Comparison of ENCODE assay signal across 21 cellular contexts in the genomic region with DNA sequence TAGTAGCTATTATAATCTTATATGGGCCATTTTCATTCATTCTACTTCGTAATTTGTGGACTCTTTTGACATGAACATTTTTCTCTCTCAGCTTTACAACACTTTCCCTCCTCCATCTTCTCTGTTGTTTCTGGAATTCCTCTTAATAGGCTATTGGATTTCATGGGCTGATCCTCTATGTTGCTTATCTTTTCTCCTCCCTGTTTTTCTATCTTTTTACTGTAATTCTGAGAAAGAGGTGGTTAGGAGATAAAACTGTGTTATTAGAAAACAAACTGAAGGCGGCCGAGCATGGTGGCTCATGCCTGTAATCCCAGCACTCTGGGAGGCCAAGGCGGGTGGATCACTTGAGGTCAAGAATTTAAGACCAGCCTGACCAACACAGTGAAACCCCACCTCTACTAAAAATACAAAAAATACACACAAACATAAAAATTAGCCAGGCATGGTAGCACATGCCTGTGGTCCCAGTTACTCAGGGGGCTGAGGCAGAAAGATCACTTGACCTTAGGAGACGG.
"Had no signal": no experiment of that assay in that cellular context is flagged by ENCODE, and none has a peak within 500 bp of the region (broad histone marks: within the 10 kb centered on the region; RNA-seq: fewer than 3 reads in every experiment).

No MANE protein-coding gene starts in this region.

- H3K27me3 ChIP-seq: dorsolateral prefrontal cortex, heart left ventricle, sigmoid colon, stomach, transverse colon had no signal

- DNase-seq: central memory CD4-positive, alpha-beta T cell; cortex of kidney; dorsolateral prefrontal cortex; effector CD8-positive, alpha-beta T cell; heart left ventricle; hippocampal formation; mammary epithelial cell; natural killer cell; occipital lobe; retina; sigmoid colon; stimulated activated CD4-positive, alpha-beta T cell treated with anti-CD3 and anti-CD28 coated beads, Interleukin-12 subunit alpha, Interleukin-12 subunit beta, amount 100 ng/mL, for 4 hours; stimulated activated naive CD4-positive, alpha-beta T cell; stomach; substantia nigra; transverse colon had no signal

- H3K4me3 ChIP-seq: dorsolateral prefrontal cortex, heart left ventricle, prostate gland, sigmoid colon, skin epidermis, stomach, thoracic aorta, transverse colon had no signal

- H3K36me3 ChIP-seq: prostate gland, transverse colon had no signal

- H3K9ac ChIP-seq: parathyroid adenoma had no signal

- FAIRE-seq: frontal cortex had no signal

- H3K79me2 ChIP-seq: parathyroid adenoma had no signal

- H3K27ac Mint-ChIP-seq: natural killer cell had no signal

- H3K4me3 Mint-ChIP-seq: natural killer cell had no signal

- H3K36me3 Mint-ChIP-seq: natural killer cell had no signal

- H2AFZ ChIP-seq: parathyroid adenoma had no signal

- H3K9me3 ChIP-seq: heart left ventricle, prostate gland, sigmoid colon, stomach, thoracic aorta, transverse colon had no signal

- H3K4me1 ChIP-seq: heart left ventricle, parathyroid adenoma, prostate gland, sigmoid colon, stomach, transverse colon had no signal

- H3K4me1 Mint-ChIP-seq: natural killer cell had no signal

- H3K27ac ChIP-seq: dorsolateral prefrontal cortex, heart left ventricle, parathyroid adenoma, prostate gland, sigmoid colon, skin epidermis, stomach, thoracic aorta, transverse colon had no signal

- H3K9me3 Mint-ChIP-seq: natural killer cell had no signal
